ENCODE assay signal across 1 cellular context in the genomic region with DNA sequence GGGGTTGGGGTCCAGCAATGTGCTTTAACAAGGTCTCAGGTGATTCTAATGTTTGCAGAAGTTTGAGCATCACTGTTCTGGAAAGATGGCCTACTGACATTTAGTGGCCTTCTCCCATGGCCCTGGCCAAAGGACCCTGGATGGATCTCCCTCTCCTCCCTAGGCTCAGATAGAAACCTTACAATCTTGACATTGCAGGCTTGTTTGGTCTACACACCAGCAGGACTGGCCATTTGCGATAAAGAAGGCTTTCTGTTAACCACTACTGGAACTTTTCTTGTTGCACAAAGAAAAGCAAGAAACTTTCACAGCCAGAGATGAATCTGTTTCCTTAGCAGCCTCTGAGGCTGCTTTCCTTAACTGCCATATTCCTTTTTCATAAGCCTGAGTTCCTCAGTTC.
TF ChIP-seq lines count a peak whose summit lies in the region.

No MANE protein-coding gene starts in this region.

TF ChIP-seq in WTC11, 78 proteins besides CTCF, POLR2A, EP300 and RAD21 (continued from another document):
- TF ChIP-seq, protein P1, sequence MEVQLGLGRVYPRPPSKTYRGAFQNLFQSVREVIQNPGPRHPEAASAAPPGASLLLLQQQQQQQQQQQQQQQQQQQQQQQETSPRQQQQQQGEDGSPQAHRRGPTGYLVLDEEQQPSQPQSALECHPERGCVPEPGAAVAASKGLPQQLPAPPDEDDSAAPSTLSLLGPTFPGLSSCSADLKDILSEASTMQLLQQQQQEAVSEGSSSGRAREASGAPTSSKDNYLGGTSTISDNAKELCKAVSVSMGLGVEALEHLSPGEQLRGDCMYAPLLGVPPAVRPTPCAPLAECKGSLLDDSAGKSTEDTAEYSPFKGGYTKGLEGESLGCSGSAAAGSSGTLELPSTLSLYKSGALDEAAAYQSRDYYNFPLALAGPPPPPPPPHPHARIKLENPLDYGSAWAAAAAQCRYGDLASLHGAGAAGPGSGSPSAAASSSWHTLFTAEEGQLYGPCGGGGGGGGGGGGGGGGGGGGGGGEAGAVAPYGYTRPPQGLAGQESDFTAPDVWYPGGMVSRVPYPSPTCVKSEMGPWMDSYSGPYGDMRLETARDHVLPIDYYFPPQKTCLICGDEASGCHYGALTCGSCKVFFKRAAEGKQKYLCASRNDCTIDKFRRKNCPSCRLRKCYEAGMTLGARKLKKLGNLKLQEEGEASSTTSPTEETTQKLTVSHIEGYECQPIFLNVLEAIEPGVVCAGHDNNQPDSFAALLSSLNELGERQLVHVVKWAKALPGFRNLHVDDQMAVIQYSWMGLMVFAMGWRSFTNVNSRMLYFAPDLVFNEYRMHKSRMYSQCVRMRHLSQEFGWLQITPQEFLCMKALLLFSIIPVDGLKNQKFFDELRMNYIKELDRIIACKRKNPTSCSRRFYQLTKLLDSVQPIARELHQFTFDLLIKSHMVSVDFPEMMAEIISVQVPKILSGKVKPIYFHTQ (CRISPR knock-in tag; IDR thresholded peaks at IDR 0.05) = no peak
- TF ChIP-seq RELA (CRISPR knock-in tag; IDR thresholded peaks at IDR 0.05; ENCODE audit: borderline replicate concordance) (no peak), FOXJ3 (CRISPR knock-in tag; IDR thresholded peaks at IDR 0.05; ENCODE audit: borderline replicate concordance) (no peak), CREB1 (CRISPR knock-in tag; IDR thresholded peaks at IDR 0.05) (no peak), NFYB (CRISPR knock-in tag; conservative IDR thresholded peaks at IDR 0.05; ENCODE audit: low read depth) (no peak), KAT7 (CRISPR knock-in tag; IDR thresholded peaks at IDR 0.05; ENCODE audit: borderline replicate concordance) (no peak), FOXP1 (CRISPR knock-in tag; IDR thresholded peaks at IDR 0.05; ENCODE audit: borderline replicate concordance) (no peak), SP1 (CRISPR knock-in tag; conservative IDR thresholded peaks at IDR 0.05) (no peak), RORB (CRISPR knock-in tag; IDR thresholded peaks at IDR 0.05) (no peak), ATF1 (CRISPR knock-in tag; IDR thresholded peaks at IDR 0.05) (no peak), GTF2I (CRISPR knock-in tag; conservative IDR thresholded peaks at IDR 0.05) (no peak), ZNF121 (CRISPR knock-in tag; IDR thresholded peaks at IDR 0.05) (no peak), ZNF396 (CRISPR knock-in tag; IDR thresholded peaks at IDR 0.05; ENCODE audit: borderline replicate concordance) (no peak), EMX1 (CRISPR knock-in tag; IDR thresholded peaks at IDR 0.05) (no peak)
- TF ChIP-seq, protein P2, sequence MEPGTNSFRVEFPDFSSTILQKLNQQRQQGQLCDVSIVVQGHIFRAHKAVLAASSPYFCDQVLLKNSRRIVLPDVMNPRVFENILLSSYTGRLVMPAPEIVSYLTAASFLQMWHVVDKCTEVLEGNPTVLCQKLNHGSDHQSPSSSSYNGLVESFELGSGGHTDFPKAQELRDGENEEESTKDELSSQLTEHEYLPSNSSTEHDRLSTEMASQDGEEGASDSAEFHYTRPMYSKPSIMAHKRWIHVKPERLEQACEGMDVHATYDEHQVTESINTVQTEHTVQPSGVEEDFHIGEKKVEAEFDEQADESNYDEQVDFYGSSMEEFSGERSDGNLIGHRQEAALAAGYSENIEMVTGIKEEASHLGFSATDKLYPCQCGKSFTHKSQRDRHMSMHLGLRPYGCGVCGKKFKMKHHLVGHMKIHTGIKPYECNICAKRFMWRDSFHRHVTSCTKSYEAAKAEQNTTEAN (CRISPR knock-in tag; IDR thresholded peaks at IDR 0.05) = no peak
- TF ChIP-seq, protein P3, sequence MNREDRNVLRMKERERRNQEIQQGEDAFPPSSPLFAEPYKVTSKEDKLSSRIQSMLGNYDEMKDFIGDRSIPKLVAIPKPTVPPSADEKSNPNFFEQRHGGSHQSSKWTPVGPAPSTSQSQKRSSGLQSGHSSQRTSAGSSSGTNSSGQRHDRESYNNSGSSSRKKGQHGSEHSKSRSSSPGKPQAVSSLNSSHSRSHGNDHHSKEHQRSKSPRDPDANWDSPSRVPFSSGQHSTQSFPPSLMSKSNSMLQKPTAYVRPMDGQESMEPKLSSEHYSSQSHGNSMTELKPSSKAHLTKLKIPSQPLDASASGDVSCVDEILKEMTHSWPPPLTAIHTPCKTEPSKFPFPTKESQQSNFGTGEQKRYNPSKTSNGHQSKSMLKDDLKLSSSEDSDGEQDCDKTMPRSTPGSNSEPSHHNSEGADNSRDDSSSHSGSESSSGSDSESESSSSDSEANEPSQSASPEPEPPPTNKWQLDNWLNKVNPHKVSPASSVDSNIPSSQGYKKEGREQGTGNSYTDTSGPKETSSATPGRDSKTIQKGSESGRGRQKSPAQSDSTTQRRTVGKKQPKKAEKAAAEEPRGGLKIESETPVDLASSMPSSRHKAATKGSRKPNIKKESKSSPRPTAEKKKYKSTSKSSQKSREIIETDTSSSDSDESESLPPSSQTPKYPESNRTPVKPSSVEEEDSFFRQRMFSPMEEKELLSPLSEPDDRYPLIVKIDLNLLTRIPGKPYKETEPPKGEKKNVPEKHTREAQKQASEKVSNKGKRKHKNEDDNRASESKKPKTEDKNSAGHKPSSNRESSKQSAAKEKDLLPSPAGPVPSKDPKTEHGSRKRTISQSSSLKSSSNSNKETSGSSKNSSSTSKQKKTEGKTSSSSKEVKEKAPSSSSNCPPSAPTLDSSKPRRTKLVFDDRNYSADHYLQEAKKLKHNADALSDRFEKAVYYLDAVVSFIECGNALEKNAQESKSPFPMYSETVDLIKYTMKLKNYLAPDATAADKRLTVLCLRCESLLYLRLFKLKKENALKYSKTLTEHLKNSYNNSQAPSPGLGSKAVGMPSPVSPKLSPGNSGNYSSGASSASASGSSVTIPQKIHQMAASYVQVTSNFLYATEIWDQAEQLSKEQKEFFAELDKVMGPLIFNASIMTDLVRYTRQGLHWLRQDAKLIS (CRISPR knock-in tag; IDR thresholded peaks at IDR 0.05; ENCODE audit: borderline replicate concordance) = no peak
- TF ChIP-seq, protein P4, sequence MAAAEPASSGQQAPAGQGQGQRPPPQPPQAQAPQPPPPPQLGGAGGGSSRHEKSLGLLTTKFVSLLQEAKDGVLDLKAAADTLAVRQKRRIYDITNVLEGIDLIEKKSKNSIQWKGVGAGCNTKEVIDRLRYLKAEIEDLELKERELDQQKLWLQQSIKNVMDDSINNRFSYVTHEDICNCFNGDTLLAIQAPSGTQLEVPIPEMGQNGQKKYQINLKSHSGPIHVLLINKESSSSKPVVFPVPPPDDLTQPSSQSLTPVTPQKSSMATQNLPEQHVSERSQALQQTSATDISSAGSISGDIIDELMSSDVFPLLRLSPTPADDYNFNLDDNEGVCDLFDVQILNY (CRISPR knock-in tag; IDR thresholded peaks at IDR 0.05) = no peak
